In the genomic region with DNA sequence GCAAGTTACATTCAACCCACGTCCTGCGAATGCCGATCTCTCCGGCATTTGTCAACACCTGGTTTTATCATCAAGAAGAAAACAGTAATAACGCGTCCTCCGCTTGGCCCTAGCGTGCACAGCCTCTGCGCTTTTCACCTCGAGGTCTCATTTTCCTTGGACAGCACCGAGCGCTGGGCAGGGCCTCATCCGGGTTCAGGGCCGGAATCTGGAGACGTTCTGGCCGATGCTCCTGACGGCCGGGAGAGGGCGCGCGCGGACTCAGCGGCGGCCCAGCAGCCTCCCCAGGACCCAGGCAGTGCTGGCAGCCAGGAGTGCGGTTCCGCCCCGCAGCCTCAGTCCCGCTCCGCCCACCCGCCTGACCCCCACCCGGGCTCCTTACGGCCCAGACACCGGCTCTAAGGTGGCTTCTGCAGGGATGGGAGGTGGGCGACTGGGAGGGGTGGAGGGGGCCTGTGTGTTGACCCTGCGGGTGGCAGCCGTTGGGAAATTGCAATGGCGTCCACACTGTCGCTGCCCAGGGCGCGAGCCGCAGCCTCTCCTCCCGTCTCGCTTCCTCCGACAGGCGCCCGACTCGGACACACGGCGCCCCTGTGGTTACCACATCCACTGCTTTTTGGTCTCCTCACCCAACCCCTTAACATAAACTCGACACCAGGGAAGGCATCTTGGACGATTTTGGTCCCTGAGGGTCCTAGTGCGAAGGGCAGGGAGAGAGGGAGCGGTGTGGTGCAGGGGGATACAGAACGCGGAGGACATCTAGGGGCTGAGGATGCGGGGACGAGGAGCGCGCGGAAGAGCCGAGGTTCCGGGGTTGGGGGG, we compare ENCODE assay signal across 8 cellular contexts. TPM values are rescaled to one million over a fixed set of nuclear protein-coding genes. Genes with fewer than 3 reads are reported as not detected.
DNase-seq lines count a peak whose midpoint lies in the region; ATAC-seq lines count a peak whose summit lies in the region.

No MANE protein-coding gene starts in this region.

- no peaks in the 10 kb centered on the region for H3K27me3 ChIP-seq in CD4-positive, CD25-positive, alpha-beta regulatory T cell (ENCODE audit: control insufficient read depth, insufficient read depth, low read length)
- H3K27me3 ChIP-seq in HUES64 (ENCODE audit: insufficient read depth, low read length) (no peaks in the 10 kb centered on the region), esophagus (ENCODE audit: control insufficient read depth in 1 of 2, insufficient read depth in 2 of 2, low read length in 2 of 2) (no peaks in the 10 kb centered on the region), muscle layer of colon (ENCODE audit: control insufficient read depth in 1 of 2, insufficient read depth in 2 of 2, low read length in 2 of 2) (no peaks in the 10 kb centered on the region)

- H3K27me3 Mint-ChIP-seq in CD4-positive, CD25-positive, alpha-beta regulatory T cell, result peaks cover 7% of the 10 kb centered on the region
- no peaks in the 10 kb centered on the region for H3K27me3 Mint-ChIP-seq in activated T-cell treated with anti-CD3 and anti-CD28 coated beads, Interleukin-2, amount 50 U/mL, for 4 hours (ENCODE audit: low read depth)

- H3K9ac ChIP-seq in HUES64 (ENCODE audit: low read depth, low read length), result peak overlapping the region; percentile 86
- H3K9ac ChIP-seq in muscle layer of colon (ENCODE audit: low read length), result peak overlapping the region; percentile 61

- H3K27ac ChIP-seq in CD4-positive, CD25-positive, alpha-beta regulatory T cell (ENCODE audit: insufficient read depth, low read length, poor library complexity, severe bottlenecking), result peak overlapping the region; percentile 61
- H3K27ac ChIP-seq in HUES64 (ENCODE audit: low read depth, low read length) (peak overlapping the region; percentile 84; the same call in 1 of the 2 replicates), esophagus (ENCODE audit: low read depth in 2 of 2, low read length in 1 of 2) (peak overlapping the region; percentile 94 to 96), muscle layer of colon (ENCODE audit: low read depth, low read length) (peak overlapping the region; percentile 62)

- no peaks in the 10 kb centered on the region for H3K36me3 ChIP-seq in CD4-positive, CD25-positive, alpha-beta regulatory T cell (ENCODE audit: control insufficient read depth, insufficient read depth, low read length)
- H3K36me3 ChIP-seq in HUES64 (ENCODE audit: insufficient read depth, low read length) (no peaks in the 10 kb centered on the region), esophagus (ENCODE audit: control insufficient read depth in 2 of 2, insufficient read depth in 2 of 2, low read length in 1 of 2) (no peaks in the 10 kb centered on the region), muscle layer of colon (ENCODE audit: insufficient read depth, low read length) (no peaks in the 10 kb centered on the region)

- peak; percentile 65 to 66 for ATAC-seq in CD4-positive, CD25-positive, alpha-beta regulatory T cell (ENCODE audit: low read depth in 2 of 2)
- ATAC-seq in GM19452 (IDR thresholded peaks at IDR 0.05; ENCODE audit: unreplicated experiment), result peak; percentile 43
- peak; percentile 67 to 68 for ATAC-seq in activated T-cell treated with anti-CD3 and anti-CD28 coated beads, Interleukin-2, amount 50 U/mL, for 4 hours

- no peaks in the 10 kb centered on the region for H3K9me3 Mint-ChIP-seq in CD4-positive, CD25-positive, alpha-beta regulatory T cell
- H3K9me3 Mint-ChIP-seq in activated T-cell treated with anti-CD3 and anti-CD28 coated beads, Interleukin-2, amount 50 U/mL, for 4 hours, result no peaks in the 10 kb centered on the region

- H3K4me1 ChIP-seq in CD4-positive, CD25-positive, alpha-beta regulatory T cell (ENCODE audit: control insufficient read depth, insufficient read depth, low read length, poor library complexity, severe bottlenecking), result peaks cover 28% of the 10 kb centered on the region
- no peaks in the 10 kb centered on the region; the same call in 1 of the 2 replicates for H3K4me1 ChIP-seq in HUES64 (ENCODE audit: insufficient read depth, low read length)
- peaks cover 0 to 3% of the 10 kb centered on the region in 2 donors for H3K4me1 ChIP-seq in esophagus (ENCODE audit: control insufficient read depth in 2 of 2, insufficient read depth in 2 of 2, low read length in 1 of 2)
- H3K4me1 ChIP-seq in muscle layer of colon (ENCODE audit: insufficient read depth, low read length), result peaks cover 10% of the 10 kb centered on the region

- peak; percentile 70 to 86 (median 79) for DNase-seq in CD4-positive, CD25-positive, alpha-beta regulatory T cell
- peak; percentile 53 for DNase-seq in OCI-M2 (lab: John Stamatoyannopoulos, UW; ENCODE audit: unreplicated experiment)
- DNase-seq in activated T-cell treated with anti-CD3 and anti-CD28 coated beads, Interleukin-2, amount 50 U/mL, for 4 hours, result peak; percentile 63
- DNase-seq in stimulated activated CD8-positive, alpha-beta memory T cell treated with anti-CD3 and anti-CD28 coated beads, Interleukin-7, amount 100 ng/mL, for 1 hour (ENCODE audit: low read depth in 2 of 2), result peak; percentile 44 to 50

- no peaks in the 10 kb centered on the region for H3K9me3 ChIP-seq in CD4-positive, CD25-positive, alpha-beta regulatory T cell (ENCODE audit: control insufficient read depth in 2 of 2, low read length in 2 of 2)
- H3K9me3 ChIP-seq in HUES64 (ENCODE audit: insufficient read depth, low read depth, low read length) (no peaks in the 10 kb centered on the region), esophagus (ENCODE audit: control insufficient read depth in 2 of 2, insufficient read depth in 1 of 2, low read depth in 1 of 2, low read length in 1 of 2) (no peaks in the 10 kb centered on the region), muscle layer of colon (ENCODE audit: low read length) (no peaks in the 10 kb centered on the region)

- H3K4me3 ChIP-seq in CD4-positive, CD25-positive, alpha-beta regulatory T cell (ENCODE audit: low read depth, low read length), result peak overlapping the region; percentile 74
- peak overlapping the region; percentile 92 for H3K4me3 ChIP-seq in HUES64 (ENCODE audit: low read length)
- peak overlapping the region; percentile 68 to 78 for H3K4me3 ChIP-seq in esophagus (ENCODE audit: low read depth in 1 of 2, low read length in 2 of 2)
- peak overlapping the region; percentile 82 to 85 for H3K4me3 ChIP-seq in muscle layer of colon (ENCODE audit: low read depth in 1 of 2, low read length in 2 of 2)

- WGBS in HUES64, result 4% methylated on average over 62 of the region's 62 CpGs
- 1% methylated on average over 54 to 62 of the region's 62 CpGs for WGBS in esophagus, 2 donors

- H3K27ac Mint-ChIP-seq in CD4-positive, CD25-positive, alpha-beta regulatory T cell, result peak overlapping the region; percentile 82 to 83 (median 83)

- H3K4me3 Mint-ChIP-seq in CD4-positive, CD25-positive, alpha-beta regulatory T cell, result peak overlapping the region; percentile 91 to 98 (median 94)
- H3K4me3 Mint-ChIP-seq in activated T-cell treated with anti-CD3 and anti-CD28 coated beads, Interleukin-2, amount 50 U/mL, for 4 hours, result peak overlapping the region; percentile 89

- peaks cover 0 to 29% (median 21%) of the 10 kb centered on the region in 4 donors for H3K4me1 Mint-ChIP-seq in CD4-positive, CD25-positive, alpha-beta regulatory T cell
- peaks cover 22% of the 10 kb centered on the region for H3K4me1 Mint-ChIP-seq in activated T-cell treated with anti-CD3 and anti-CD28 coated beads, Interleukin-2, amount 50 U/mL, for 4 hours (ENCODE audit: low read depth)

- H3K36me3 Mint-ChIP-seq in CD4-positive, CD25-positive, alpha-beta regulatory T cell, result no peaks in the 10 kb centered on the region
- no peaks in the 10 kb centered on the region for H3K36me3 Mint-ChIP-seq in activated T-cell treated with anti-CD3 and anti-CD28 coated beads, Interleukin-2, amount 50 U/mL, for 4 hours (ENCODE audit: insufficient read depth)

RNA-seq across cellular contexts. Expression of gene FLYWCH1, which starts 7.4 kb away (rescaled TPM):
- total RNA-seq in CD4-positive, CD25-positive, alpha-beta regulatory T cell, result 74.8 TPM
- 10 to 100 TPM in 3 of 4 donors, 1 to 10 TPM in 1; 6.6 to 13.7 (median 12.7) TPM for polyA plus RNA-seq in CD4-positive, CD25-positive, alpha-beta regulatory T cell
- polyA plus RNA-seq in HUES64 (2013, experiment 1 of 2), result 6.4 TPM
- polyA plus RNA-seq in HUES64 (2013, experiment 2 of 2), result 8.0 TPM
- total RNA-seq in activated T-cell treated with anti-CD3 and anti-CD28 coated beads, Interleukin-2, amount 50 U/mL, for 4 hours, result 10 to 100 TPM; 39.8 to 47.9 (median 46.8) TPM
- polyA plus RNA-seq in esophagus, result 10 to 100 TPM; 12.9 to 20.2 TPM

RNA-seq across cellular contexts. Expression of gene FLYWCH2, which starts 21.3 kb away (rescaled TPM):
- total RNA-seq in CD4-positive, CD25-positive, alpha-beta regulatory T cell, result 12.8 TPM
- 10 to 100 TPM; 14.8 to 27.1 (median 18.3) TPM for polyA plus RNA-seq in CD4-positive, CD25-positive, alpha-beta regulatory T cell
- polyA plus RNA-seq in HUES64 (2013, experiment 1 of 2), result 9.0 TPM
- polyA plus RNA-seq in HUES64 (2013, experiment 2 of 2), result 12.6 TPM
- 10 to 100 TPM; 25.7 to 28.7 (median 28.5) TPM for total RNA-seq in activated T-cell treated with anti-CD3 and anti-CD28 coated beads, Interleukin-2, amount 50 U/mL, for 4 hours
- 10 to 100 TPM; 23.9 to 30.9 TPM for polyA plus RNA-seq in esophagus

RNA-seq across cellular contexts. Expression of gene PRSS22, which starts 46.3 kb away (rescaled TPM):
- not detected for total RNA-seq in CD4-positive, CD25-positive, alpha-beta regulatory T cell
- polyA plus RNA-seq in CD4-positive, CD25-positive, alpha-beta regulatory T cell, result not detected
- 0.45 TPM for polyA plus RNA-seq in HUES64 (2013, experiment 1 of 2)
- 0.38 TPM for polyA plus RNA-seq in HUES64 (2013, experiment 2 of 2)
- under 1 TPM in 1 of 3 donors, not detected in 2; 0.37 TPM for total RNA-seq in activated T-cell treated with anti-CD3 and anti-CD28 coated beads, Interleukin-2, amount 50 U/mL, for 4 hours
- polyA plus RNA-seq in esophagus, result 100 to 1,000 TPM; 109 to 281 TPM

RNA-seq across cellular contexts. Expression of gene KREMEN2, which starts 59.8 kb away (rescaled TPM):
- not detected for total RNA-seq in CD4-positive, CD25-positive, alpha-beta regulatory T cell
- polyA plus RNA-seq in CD4-positive, CD25-positive, alpha-beta regulatory T cell, result not detected
- 4.7 TPM for polyA plus RNA-seq in HUES64 (2013, experiment 1 of 2)
- polyA plus RNA-seq in HUES64 (2013, experiment 2 of 2), result 3.9 TPM
- total RNA-seq in activated T-cell treated with anti-CD3 and anti-CD28 coated beads, Interleukin-2, amount 50 U/mL, for 4 hours, result under 1 TPM in 2 of 3 donors, not detected in 1; 0.11 TPM
- 1 to 10 TPM; 1.6 to 1.8 TPM for polyA plus RNA-seq in esophagus

Comparison
In these comparisons a context has a peak if more than half of its experiments do, and no peak if none do; other contexts are left out.
1. Peak in every context shown above with its lines: DNase-seq, ATAC-seq, H3K4me3 ChIP-seq and H3K27ac ChIP-seq.